ENCODE assay signal across 8 cellular contexts in the genomic region with DNA sequence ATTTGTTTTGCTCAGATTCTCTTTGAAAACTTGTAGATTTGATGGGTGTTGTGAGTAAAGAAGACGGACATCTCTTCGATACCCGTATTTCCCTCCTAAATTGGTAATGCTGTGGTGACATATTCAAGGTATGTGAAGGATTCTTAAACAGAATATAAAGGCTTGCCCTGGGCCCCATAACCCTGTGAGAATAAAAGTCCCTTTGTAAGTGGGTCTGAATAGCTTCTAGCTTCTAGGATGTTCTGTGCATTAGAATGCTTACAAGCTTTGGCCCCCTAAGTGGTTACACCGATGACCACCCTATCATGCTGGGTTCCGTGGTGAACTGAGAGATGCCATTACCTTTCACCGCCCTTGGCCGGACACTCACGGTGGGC. TPM values are rescaled to one million over a fixed set of nuclear protein-coding genes. Genes with fewer than 3 reads are reported as not detected.
DNase-seq lines count a peak whose midpoint lies in the region; ATAC-seq and TF ChIP-seq lines count a peak whose summit lies in the region.

No MANE protein-coding gene starts in this region.

- ATAC-seq in CD4-positive, alpha-beta T cell (ENCODE audit: poor library complexity) = no peak
- ATAC-seq in naive thymus-derived CD4-positive, alpha-beta T cell = no peak

- no peaks in the 10 kb centered on the region for H3K9me3 ChIP-seq in CD4-positive, alpha-beta T cell (ENCODE audit: control insufficient read depth, low read length)
- H3K9me3 ChIP-seq in naive thymus-derived CD4-positive, alpha-beta T cell (ENCODE audit: control insufficient read depth in 2 of 3, low read length in 3 of 3) = no peaks in the 10 kb centered on the region

- peaks cover 0 to 10% (median 0%) of the 10 kb centered on the region in 3 experiments for H3K36me3 ChIP-seq in naive thymus-derived CD4-positive, alpha-beta T cell (ENCODE audit: control insufficient read depth in 2 of 3, insufficient read depth in 3 of 3, low read length in 3 of 3)

- no peaks in the 10 kb centered on the region for H3K27me3 ChIP-seq in CD4-positive, alpha-beta T cell (ENCODE audit: control insufficient read depth, insufficient read depth, low read length)
- H3K27me3 ChIP-seq in naive thymus-derived CD4-positive, alpha-beta T cell (ENCODE audit: control insufficient read depth in 2 of 2, insufficient read depth in 2 of 2, low read length in 2 of 2) = no peaks in the 10 kb centered on the region

- peak overlapping the region; percentile 16 for H3K27ac ChIP-seq in CD4-positive, alpha-beta T cell (ENCODE audit: low read depth, low read length)
- H3K27ac ChIP-seq in naive thymus-derived CD4-positive, alpha-beta T cell (ENCODE audit: low read depth, low read length) = peak overlapping the region; percentile 78

- no peak for TF ChIP-seq CTCF in CD4-positive, alpha-beta T cell (IDR thresholded peaks at IDR 0.05)
- TF ChIP-seq CTCF in chondrocyte (IDR thresholded peaks at IDR 0.05) = no peak

- peaks cover 43% of the 10 kb centered on the region for H3K4me1 Mint-ChIP-seq in CD4-positive, alpha-beta T cell (ENCODE audit: low read depth)
- peaks cover 12 to 14% (median 12%) of the 10 kb centered on the region in 3 donors for H3K4me1 Mint-ChIP-seq in IgD-negative memory B cell
- H3K4me1 Mint-ChIP-seq in chondrocyte (ENCODE audit: low read depth) = peaks cover 17% of the 10 kb centered on the region
- H3K4me1 Mint-ChIP-seq in naive thymus-derived CD4-positive, alpha-beta T cell = peaks cover 20 to 41% (median 35%) of the 10 kb centered on the region in 7 donors

- intact Hi-C loops in CD4-positive, alpha-beta T cell (cut with DNase I, micrococcal nuclease) = loop anchor here (2.0 to 5.0 kb wide), 4 partner anchors 59 to 165 kb away; partner anchors contain the start of gene DCK (in 1 of the 2)
- intact Hi-C loops in naive thymus-derived CD4-positive, alpha-beta T cell (cut with micrococcal nuclease) = loop anchor here (5.0 to 10.0 kb wide), 3 partner anchors 53 to 283 kb away; no protein-coding TSS in a partner anchor

- H3K36me3 Mint-ChIP-seq in CD4-positive, alpha-beta T cell (ENCODE audit: low read depth) = peaks cover 28% of the 10 kb centered on the region
- H3K36me3 Mint-ChIP-seq in IgD-negative memory B cell = no peaks in the 10 kb centered on the region
- H3K36me3 Mint-ChIP-seq in chondrocyte (ENCODE audit: low read depth) = peaks cover 3% of the 10 kb centered on the region
- peaks cover 0 to 12% (median 5%) of the 10 kb centered on the region in 5 donors for H3K36me3 Mint-ChIP-seq in naive thymus-derived CD4-positive, alpha-beta T cell

- CTCF ChIA-PET in CD4-positive, alpha-beta T cell (lab: Charles Lee) = interaction anchor here (0.7 to 1.5 kb wide), 9 partner anchors 24 to 196 kb away, joined by 3 to 7 read pairs (median 3); partner anchors contain the start of gene DCK
- CTCF ChIA-PET in naive thymus-derived CD4-positive, alpha-beta T cell (lab: Charles Lee) = interaction anchor here (0.6 to 1.8 kb wide), 8 partner anchors 10 to 212 kb away, joined by 3 to 13 read pairs (median 3); partner anchors contain the start of gene DCK

- no peaks in the 10 kb centered on the region for H3K9me3 Mint-ChIP-seq in CD4-positive, alpha-beta T cell
- H3K9me3 Mint-ChIP-seq in IgD-negative memory B cell (no peaks in the 10 kb centered on the region), chondrocyte (ENCODE audit: low read depth) (no peaks in the 10 kb centered on the region)
- H3K9me3 Mint-ChIP-seq in naive thymus-derived CD4-positive, alpha-beta T cell = no peaks in the 10 kb centered on the region

- no peaks in the 10 kb centered on the region for H3K27me3 Mint-ChIP-seq in CD4-positive, alpha-beta T cell
- no peaks in the 10 kb centered on the region for H3K27me3 Mint-ChIP-seq in IgD-negative memory B cell
- H3K27me3 Mint-ChIP-seq in chondrocyte (ENCODE audit: low read depth) = no peaks in the 10 kb centered on the region
- H3K27me3 Mint-ChIP-seq in naive thymus-derived CD4-positive, alpha-beta T cell = peaks cover 0 to 2% (median 0%) of the 10 kb centered on the region in 5 donors

- H3K4me1 ChIP-seq in naive thymus-derived CD4-positive, alpha-beta T cell (ENCODE audit: control insufficient read depth in 2 of 2, insufficient read depth in 2 of 2, low read length in 2 of 2) = peaks cover 6 to 14% of the 10 kb centered on the region in 2 donors

- POLR2A ChIA-PET in CD4-positive, alpha-beta T cell (lab: Charles Lee) = interaction anchor here (0.7 to 1.7 kb wide), 12 partner anchors 63 to 217 kb away, joined by 3 to 20 read pairs (median 6); partner anchors contain the start of genes DCK, GRSF1 and UTP3
- POLR2A ChIA-PET in naive thymus-derived CD4-positive, alpha-beta T cell (lab: Charles Lee) = interaction anchor here (0.6 to 1.5 kb wide), 9 partner anchors 10 to 214 kb away, joined by 3 to 14 read pairs (median 4); partner anchors contain the start of genes GRSF1 and UTP3

- peak overlapping the region; percentile 87 for H3K4me3 ChIP-seq in naive thymus-derived CD4-positive, alpha-beta T cell (ENCODE audit: low read length)

- no peak for DNase-seq in CD4-positive, alpha-beta T cell
- DNase-seq in chondrocyte (ENCODE audit: low spot score) (no peak), NCI-H2107 (lab: John Stamatoyannopoulos, UW) (no peak), HCEC 1CT (no peak), 8988T (no peak), islet precursor cell (no peak)
- DNase-seq in naive thymus-derived CD4-positive, alpha-beta T cell = peak in 2 of 9 donors; percentile 1 to 12

- peak overlapping the region; percentile 85 for H3K27ac Mint-ChIP-seq in CD4-positive, alpha-beta T cell
- H3K27ac Mint-ChIP-seq in IgD-negative memory B cell (peak overlapping the region in 2 of 3 donors; percentile 59 to 90), chondrocyte (ENCODE audit: unreplicated experiment) (peak overlapping the region; percentile 88)
- H3K27ac Mint-ChIP-seq in naive thymus-derived CD4-positive, alpha-beta T cell = peak overlapping the region; percentile 67 to 92 (median 86)

- peak overlapping the region; percentile 100 for H3K4me3 Mint-ChIP-seq in CD4-positive, alpha-beta T cell
- H3K4me3 Mint-ChIP-seq in IgD-negative memory B cell (peak overlapping the region; percentile 90 to 99 (median 96)), chondrocyte (ENCODE audit: unreplicated experiment) (peak overlapping the region; percentile 95)
- peak overlapping the region; percentile 94 to 100 (median 98) for H3K4me3 Mint-ChIP-seq in naive thymus-derived CD4-positive, alpha-beta T cell

RNA-seq across cellular contexts. Expression of gene MOB1B, which starts 0.6 kb away (rescaled TPM):
- 10 to 100 TPM; 13.1 to 13.4 TPM for total RNA-seq in CD4-positive, alpha-beta T cell
- polyA plus RNA-seq in IgD-negative memory B cell = 0.88 TPM
- total RNA-seq in chondrocyte = 23.3 to 28.8 TPM (median 27.0 TPM) in 3 replicates
- 10 to 100 TPM; 12.0 to 20.3 (median 13.5) TPM for total RNA-seq in naive thymus-derived CD4-positive, alpha-beta T cell
- polyA plus RNA-seq in naive thymus-derived CD4-positive, alpha-beta T cell = 1 to 10 TPM; 2.0 to 2.1 TPM
